Comparison of ENCODE assay signal across 19 cellular contexts in the genomic region with DNA sequence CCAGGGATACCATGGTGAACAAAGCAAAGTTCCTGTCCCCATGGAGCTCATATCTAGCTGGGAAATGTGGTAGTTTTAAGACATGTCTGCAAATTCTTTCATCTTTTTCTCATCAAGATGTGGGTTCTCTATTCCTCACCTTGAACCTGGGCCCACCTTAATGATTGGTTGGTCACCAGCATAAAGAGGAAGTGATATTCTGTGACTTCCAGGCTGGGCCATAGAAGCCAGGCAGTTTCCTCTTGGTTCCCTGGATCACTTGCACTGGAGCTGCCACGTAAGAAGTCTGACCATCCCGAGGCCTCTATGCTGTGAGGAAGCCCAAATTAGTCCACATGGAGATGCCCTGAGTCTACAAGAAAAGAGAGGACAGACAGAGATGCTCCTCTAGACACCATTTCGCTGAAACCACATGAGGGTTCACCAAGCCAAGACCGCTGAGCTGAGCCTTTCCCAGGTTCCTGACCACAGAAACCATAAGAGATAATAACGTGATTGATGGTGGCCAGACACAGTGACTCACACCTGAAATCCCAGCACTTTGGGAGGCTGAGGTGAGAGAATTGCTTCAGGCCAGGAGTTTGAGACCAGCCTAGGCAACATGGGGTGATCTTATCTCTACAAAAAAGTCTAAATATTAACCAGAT.
A peak's percentile ranks its signal among the peaks of the same experiment; 100 is the strongest.
DNase-seq lines count a peak whose midpoint lies in the region.
"Had no signal": no experiment of that assay in that cellular context is flagged by ENCODE, and none has a peak within 500 bp of the region (broad histone marks: within the 10 kb centered on the region; RNA-seq: fewer than 3 reads in every experiment).

No MANE protein-coding gene starts in this region.

- peaks cover 4% of the 10 kb centered on the region for H3K4me1 ChIP-seq in mesendoderm (ENCODE audit: control insufficient read depth, low read depth, low read length)
- H3K4me1 ChIP-seq: A549, BLaER1, HAP-1, SJSA1 had no signal

- no peaks in the 10 kb centered on the region for H3K36me3 ChIP-seq in mesendoderm (ENCODE audit: control insufficient read depth, insufficient read depth, low read length)
- H3K36me3 ChIP-seq: BLaER1, HAP-1, SJSA1 had no signal

- H3K23ac ChIP-seq in mesendoderm (ENCODE audit: low read length), result no peak overlapping the region

- no CpG with 5 or more reads among the region's 5 CpGs for WGBS in mesendoderm (ENCODE audit: extremely low coverage, insufficient coverage, low lambda C conversion rate)

- no peak overlapping the region for H3K4me2 ChIP-seq in mesendoderm (ENCODE audit: low read length)
- H3K4me2 ChIP-seq: A549, BLaER1 had no signal

- no peak overlapping the region for H2BK5ac ChIP-seq in mesendoderm (ENCODE audit: low read length)

- no peak overlapping the region for H3K4ac ChIP-seq in mesendoderm (ENCODE audit: low read depth, low read length)

- no peak overlapping the region for H4K5ac ChIP-seq in mesendoderm (ENCODE audit: low read length)

- no peak overlapping the region for H3K4me3 ChIP-seq in mesendoderm (ENCODE audit: low read length)
- H3K4me3 ChIP-seq: A549, BLaER1, HAP-1, SJSA1 had no signal

- no peak overlapping the region for H4K8ac ChIP-seq in mesendoderm (ENCODE audit: low read depth, low read length)

- no peaks in the 10 kb centered on the region for H3K79me2 ChIP-seq in mesendoderm (ENCODE audit: control insufficient read depth, insufficient read depth, low read length)

- no peak overlapping the region for H2BK15ac ChIP-seq in mesendoderm (replicated peaks; ENCODE audit: low read depth)

- H2BK120ac ChIP-seq in mesendoderm (ENCODE audit: low read depth, low read length), result no peak overlapping the region

- no peaks in the 10 kb centered on the region for H3K79me1 ChIP-seq in mesendoderm (ENCODE audit: low read length)

- DNase-seq in Daoy (ENCODE audit: low read depth) (peak; percentile 40), HK-2 (ENCODE audit: unreplicated experiment) (peak; percentile 7), SW480 (ENCODE audit: low spot score) (peak; percentile 48), mesendoderm (no peak), NCI-H2196 treated with DMSO at 0.1 percent for 48 hours (lab: John Stamatoyannopoulos, UW; ENCODE audit: unreplicated experiment) (no peak), NCI-H1694 treated with DMSO at 0.1 percent for 48 hours (lab: John Stamatoyannopoulos, UW) (no peak)
- DNase-seq in activated effector memory CD4-positive, alpha-beta T cell treated with anti-CD3 and anti-CD28 coated beads, Interleukin-2, amount 50 U/mL, for 16 hours, result no peak
- DNase-seq in NK-92 treated with Interleukin-12 subunit alpha and Interleukin-12 subunit beta, amount 100 ng/mL, for 24 hours (lab: John Stamatoyannopoulos, UW), result no peak
- DNase-seq: CD4-positive, alpha-beta memory T cell; EL; MV-4-11; NCI-H1417; NCI-H1930; NCI-H345; NCI-H524 treated with DMSO at 0.1 percent for 48 hours had no signal

- H3K18ac ChIP-seq in mesendoderm (ENCODE audit: low read length), result peak overlapping the region; percentile 25

- H2AK5ac ChIP-seq in mesendoderm (ENCODE audit: low read length), result no peak overlapping the region

- no peak overlapping the region for H3K9ac ChIP-seq in mesendoderm (ENCODE audit: low read length)
- H3K9ac ChIP-seq: BLaER1 had no signal

- no peak overlapping the region for H3K27ac ChIP-seq in mesendoderm (ENCODE audit: low read depth, low read length)
- H3K27ac ChIP-seq: A549, BLaER1, SJSA1 had no signal

- H3K27me3 ChIP-seq in mesendoderm (ENCODE audit: insufficient read depth, low read length, poor library complexity), result no peaks in the 10 kb centered on the region
- H3K27me3 ChIP-seq: BLaER1, SJSA1 had no signal

- H3K56ac ChIP-seq in mesendoderm (ENCODE audit: low read length), result no peak overlapping the region

Comparison
In these comparisons a context has a peak if more than half of its experiments do, and no peak if none do; other contexts are left out.
1. DNase-seq: peak in Daoy (single experiment), HK-2 (single experiment) and SW480 (single experiment); none in mesendoderm (single experiment), activated effector memory CD4-positive, alpha-beta T cell treated with anti-CD3 and anti-CD28 coated beads, Interleukin-2, amount 50 U/mL, for 16 hours (single experiment), NCI-H2196 treated with DMSO at 0.1 percent for 48 hours (single experiment), NCI-H1694 treated with DMSO at 0.1 percent for 48 hours (single experiment) and NK-92 treated with Interleukin-12 subunit alpha and Interleukin-12 subunit beta, amount 100 ng/mL, for 24 hours (single experiment).